ENCODE assay signal across 8 cellular contexts in the genomic region with DNA sequence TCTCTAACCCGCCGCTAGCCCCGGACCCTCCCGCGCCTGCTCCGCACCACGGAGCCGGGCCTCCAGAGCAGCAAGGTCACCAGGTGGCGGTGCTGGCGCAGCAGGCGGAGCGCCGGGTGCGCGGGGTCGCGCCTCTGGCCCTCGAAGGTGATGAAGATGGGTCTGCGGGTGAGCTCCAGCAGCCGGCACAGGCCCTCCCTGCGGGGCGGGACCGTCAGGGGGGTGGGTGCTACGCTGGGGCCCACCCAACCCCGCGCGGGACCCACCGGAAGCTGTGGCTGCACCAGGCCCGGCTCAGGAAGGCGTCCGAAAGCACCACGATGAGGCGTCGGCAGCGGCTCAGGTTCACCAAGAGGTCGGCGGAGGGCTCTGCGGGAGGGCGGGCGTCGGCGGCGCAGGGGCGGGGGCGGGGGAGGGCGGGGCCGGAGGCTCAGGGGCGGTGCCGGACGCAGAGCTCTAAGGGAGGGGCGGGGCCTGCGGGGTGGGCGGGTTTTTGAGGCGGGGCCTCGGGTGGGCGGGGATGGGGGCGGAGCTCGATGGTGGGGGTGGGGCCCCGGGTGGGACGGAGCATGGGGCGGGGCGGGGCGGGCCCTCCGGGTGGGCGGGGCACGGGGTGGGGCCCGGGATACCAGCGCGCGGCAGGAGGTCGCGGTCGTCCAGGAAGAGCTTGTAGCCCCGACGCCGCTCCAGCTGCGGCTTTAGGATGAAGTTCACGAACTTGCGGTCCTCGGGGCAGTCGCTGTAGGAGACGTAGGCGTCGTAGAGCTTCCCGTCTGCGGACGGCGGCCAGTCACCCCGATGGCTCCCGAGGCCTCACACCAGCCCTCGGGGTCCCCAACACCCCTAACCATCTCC. TPM values are rescaled to one million over a fixed set of nuclear protein-coding genes. Genes with fewer than 3 reads are reported as not detected.
A peak's percentile ranks its signal among the peaks of the same experiment; 100 is the strongest.
DNase-seq lines count a peak whose midpoint lies in the region; ATAC-seq and TF ChIP-seq lines count a peak whose summit lies in the region.

No MANE protein-coding gene starts in this region.

- no peaks in the 10 kb centered on the region for H3K36me3 ChIP-seq in adipocyte (ENCODE audit: control insufficient read depth, insufficient read depth, low read length, severe bottlenecking)
- H3K36me3 ChIP-seq in right atrium auricular region, result no peaks in the 10 kb centered on the region
- H3K36me3 ChIP-seq in sigmoid colon, result no peaks in the 10 kb centered on the region

- DNase-seq in AG09319 (ENCODE audit: extremely low read depth, low read depth) (peak; percentile 28), HL-60 (ENCODE audit: low read depth in 1 of 2, low spot score in 1 of 2) (peak; percentile 84 to 93), SKM-1 treated with dmso at 0.1 percent for 144 hours (lab: John Stamatoyannopoulos, UW; ENCODE audit: unreplicated experiment) (peak; percentile 75), adipocyte (ENCODE audit: low read depth) (peak; percentile 79), right atrium auricular region (ENCODE audit: low spot score) (peak; percentile 79), sigmoid colon (peak; percentile 91), NCI-H2171 (lab: John Stamatoyannopoulos, UW) (no peak)

- peaks cover 11% of the 10 kb centered on the region for H3K4me1 ChIP-seq in adipocyte (ENCODE audit: control insufficient read depth, insufficient read depth, low read length)
- H3K4me1 ChIP-seq in right atrium auricular region, result peaks cover 0 to 21% of the 10 kb centered on the region in 2 donors
- peaks cover 0 to 20% (median 19%) of the 10 kb centered on the region in 4 donors for H3K4me1 ChIP-seq in sigmoid colon

- H3K9ac ChIP-seq in adipocyte (ENCODE audit: low read length), result peak overlapping the region; percentile 73

- H3K27ac ChIP-seq in HL-60 (replicated peaks) (peak overlapping the region; percentile 65), right atrium auricular region (peak overlapping the region; percentile 73 to 77), sigmoid colon (peak overlapping the region; percentile 70 to 77 (median 74))

- peak; percentile 46 for ATAC-seq in GM19328 (IDR thresholded peaks at IDR 0.05; ENCODE audit: unreplicated experiment)

- TF ChIP-seq POLR2A in sigmoid colon (IDR thresholded peaks at IDR 0.05), result no peak

- no peaks in the 10 kb centered on the region for H3K9me3 ChIP-seq in adipocyte (ENCODE audit: control insufficient read depth, low read length)
- no peaks in the 10 kb centered on the region for H3K9me3 ChIP-seq in right atrium auricular region
- no peaks in the 10 kb centered on the region for H3K9me3 ChIP-seq in sigmoid colon

- peak overlapping the region; percentile 48 for H3K4me3 ChIP-seq in HL-60 (replicated peaks; ENCODE audit: insufficient read depth, low read length)
- peak overlapping the region; percentile 79 for H3K4me3 ChIP-seq in adipocyte (ENCODE audit: low read length)
- peak overlapping the region; percentile 69 for H3K4me3 ChIP-seq in right atrium auricular region
- H3K4me3 ChIP-seq in sigmoid colon, result peak overlapping the region; percentile 56 to 79 (median 62)

- TF ChIP-seq CTCF in AG09319 (IDR thresholded peaks at IDR 0.05; ENCODE audit: low read depth, low read length) (peak; percentile 1), HL-60 (IDR thresholded peaks at IDR 0.05; ENCODE audit: insufficient read depth, low read length) (no peak), right atrium auricular region (IDR thresholded peaks at IDR 0.05) (peak in 1 of 2 donors; percentile 45), sigmoid colon (IDR thresholded peaks at IDR 0.05) (peak in 2 of 4 experiments; percentile 13)

- no peak for TF ChIP-seq EP300 in sigmoid colon (IDR thresholded peaks at IDR 0.05)

- H3K27me3 ChIP-seq in HL-60 (ENCODE audit: insufficient read depth, poor library complexity, severe bottlenecking) (no peaks in the 10 kb centered on the region), adipocyte (replicated peaks; ENCODE audit: control insufficient read depth, insufficient read depth, low read length) (peaks cover 6% of the 10 kb centered on the region), right atrium auricular region (no peaks in the 10 kb centered on the region), sigmoid colon (peaks cover 0 to 8% (median 7%) of the 10 kb centered on the region in 3 donors)

- intact Hi-C loops in sigmoid colon (cut with DNase I), result loop anchor here (1.0 to 5.0 kb wide), 4 partner anchors 41 to 200 kb away; partner anchors contain the start of genes BET1L and RIC8A

- 4 to 5% methylated on average over 91 of the region's 91 CpGs for WGBS in sigmoid colon, 2 donors

RNA-seq across cellular contexts. Expression of gene SIGIRR, which starts 7.8 kb away (rescaled TPM):
- total RNA-seq in right atrium auricular region (10 to 100 TPM; 26.6 to 33.3 TPM), sigmoid colon (10 to 100 TPM; 51.0 to 70.9 (median 53.1) TPM)
- 100 to 1,000 TPM in 1 of 3 donors, 10 to 100 TPM in 2; 46.8 to 122 (median 50.2) TPM for polyA plus RNA-seq in sigmoid colon

RNA-seq across cellular contexts. Expression of gene PKP3, which starts 13.0 kb away (rescaled TPM):
- total RNA-seq in right atrium auricular region, result 1 to 10 TPM in 1 of 2 donors, under 1 TPM in 1; 0.43 to 1.0 TPM
- under 1 TPM in 2 of 4 donors, not detected in 2; 0.27 to 0.71 TPM for total RNA-seq in sigmoid colon
- 100 to 1,000 TPM in 1 of 3 donors, 10 to 100 TPM in 2; 57.1 to 140 (median 86.7) TPM for polyA plus RNA-seq in sigmoid colon

RNA-seq across cellular contexts. Expression of gene ANO9, which starts 34.8 kb away (rescaled TPM):
- total RNA-seq in right atrium auricular region (under 1 TPM; 0.11 to 0.75 TPM), sigmoid colon (1 to 10 TPM in 1 of 4 donors, under 1 TPM in 3; 0.14 to 2.5 (median 0.26) TPM)
- polyA plus RNA-seq in sigmoid colon, result 100 to 1,000 TPM in 1 of 3 donors, 1 to 10 TPM in 2; 4.2 to 123 (median 6.5) TPM

RNA-seq across cellular contexts. Expression of gene B4GALNT4, which starts 37.7 kb away (rescaled TPM):
- total RNA-seq in right atrium auricular region, result under 1 TPM in 1 of 2 donors, not detected in 1; 0.39 TPM
- total RNA-seq in sigmoid colon, result 1 to 10 TPM; 1.4 to 9.1 (median 2.7) TPM
- polyA plus RNA-seq in sigmoid colon, result 1 to 10 TPM in 2 of 3 donors, not detected in 1; 7.6 to 7.8 TPM

RNA-seq across cellular contexts. Expression of gene PTDSS2, which starts 43.1 kb away (rescaled TPM):
- total RNA-seq in right atrium auricular region, result 10 to 100 TPM; 26.8 to 32.5 TPM
- 10 to 100 TPM; 30.1 to 76.2 (median 44.6) TPM for total RNA-seq in sigmoid colon
- polyA plus RNA-seq in sigmoid colon, result 10 to 100 TPM in 1 of 3 donors, 1 to 10 TPM in 2; 4.8 to 29.0 (median 6.5) TPM
